ENCODE assay signal across 9 cellular contexts in the genomic region with DNA sequence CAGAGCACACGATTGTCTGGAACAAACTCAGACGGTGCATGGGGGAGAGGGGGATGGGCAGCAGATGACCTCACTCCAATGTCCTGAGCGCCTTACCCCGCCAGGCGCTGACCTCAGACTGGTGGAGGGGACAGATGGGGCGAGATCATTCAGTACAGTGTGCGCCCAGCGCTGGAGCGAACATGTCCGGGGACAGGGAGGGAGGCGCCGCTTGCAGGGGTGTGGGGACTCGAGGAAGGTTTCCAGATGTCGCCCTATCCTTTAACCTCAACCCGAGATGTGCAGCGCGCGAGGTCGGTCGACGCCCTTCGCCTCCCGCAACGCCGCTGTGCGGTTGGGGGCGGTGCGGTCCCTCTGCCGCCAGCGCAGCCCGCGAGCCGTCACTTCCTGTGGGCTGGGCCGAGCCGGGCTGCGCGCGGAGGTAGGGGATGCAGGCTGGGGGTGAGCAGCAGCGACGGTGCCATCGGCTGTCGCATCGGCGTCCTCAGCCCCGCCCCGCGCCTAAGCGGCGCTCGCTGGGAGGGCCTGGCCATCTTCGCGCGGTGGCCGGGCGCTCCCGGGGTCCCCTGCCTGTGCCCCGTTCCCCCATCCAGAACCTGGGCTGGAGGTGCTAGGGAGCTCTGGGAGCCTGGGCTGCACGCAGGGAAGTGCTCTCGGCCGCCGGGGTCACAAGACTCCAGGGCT. TPM values are rescaled to one million over a fixed set of nuclear protein-coding genes. Genes with fewer than 3 reads are reported as not detected.
DNase-seq lines count a peak whose midpoint lies in the region; ATAC-seq, FAIRE-seq and TF ChIP-seq lines count a peak whose summit lies in the region.
"Had no signal": no experiment of that assay in that cellular context is flagged by ENCODE, and none has a peak within 500 bp of the region (broad histone marks: within the 10 kb centered on the region; RNA-seq: fewer than 3 reads in every experiment).

No MANE protein-coding gene starts in this region.

- H3K36me3 ChIP-seq in esophagus (ENCODE audit: control insufficient read depth in 2 of 2, insufficient read depth in 2 of 2, low read length in 1 of 2) (no peaks in the 10 kb centered on the region), mucosa of stomach (ENCODE audit: control insufficient read depth, insufficient read depth, low read length) (no peaks in the 10 kb centered on the region)

- 0 to 1% methylated on average over 55 to 61 of the region's 61 CpGs for WGBS in esophagus, 2 donors

- peak; percentile 64 for ATAC-seq in HG02970 (IDR thresholded peaks at IDR 0.05; ENCODE audit: low FRiP score, unreplicated experiment)

- no peak for FAIRE-seq in D721Med (lab: Jason Lieb, UNC)
- FAIRE-seq: colon had no signal

- H3K27ac ChIP-seq in esophagus (ENCODE audit: low read depth in 2 of 2, low read length in 1 of 2), result peak overlapping the region; percentile 80 to 84

- H3K9ac ChIP-seq in mucosa of stomach (ENCODE audit: low read length), result peak overlapping the region; percentile 79

- DNase-seq in D721Med (ENCODE audit: insufficient read length, low spot score) (peak; percentile 83), NOMO-1 treated with dmso at 0.1 percent for 144 hours (lab: John Stamatoyannopoulos, UW; ENCODE audit: unreplicated experiment) (peak; percentile 61), dedifferentiated amniotic fluid mesenchymal stem cell (ENCODE audit: extremely low spot score) (no peak)
- peak; percentile 79 for DNase-seq in activated T-cell treated with anti-CD3 and anti-CD28 coated beads, Interleukin-2, amount 50 U/mL, for 1 hour
- DNase-seq in stimulated activated CD8-positive, alpha-beta memory T cell treated with anti-CD3 and anti-CD28 coated beads, Interleukin-4, amount 100 ng/mL, for 4 hours (ENCODE audit: low read depth in 2 of 2, low spot score in 1 of 2), result peak; percentile 31 to 56

- TF ChIP-seq CTCF in D721Med (IDR thresholded peaks at IDR 0.05; ENCODE audit: insufficient read depth, missing control alignments), result peak; percentile 9

- H3K4me1 ChIP-seq in esophagus (ENCODE audit: control insufficient read depth in 2 of 2, insufficient read depth in 2 of 2, low read length in 1 of 2) (peaks cover 0 to 9% of the 10 kb centered on the region in 2 donors), mucosa of stomach (ENCODE audit: control insufficient read depth, insufficient read depth, low read length) (peaks cover 29% of the 10 kb centered on the region)

- H3K27me3 ChIP-seq in esophagus (ENCODE audit: control insufficient read depth in 1 of 2, insufficient read depth in 2 of 2, low read length in 2 of 2), result no peaks in the 10 kb centered on the region
- H3K27me3 ChIP-seq in mucosa of stomach (ENCODE audit: control insufficient read depth, insufficient read depth, low read length), result no peaks in the 10 kb centered on the region

- no peaks in the 10 kb centered on the region for H3K9me3 ChIP-seq in esophagus (ENCODE audit: control insufficient read depth in 2 of 2, insufficient read depth in 1 of 2, low read depth in 1 of 2, low read length in 1 of 2)
- no peaks in the 10 kb centered on the region for H3K9me3 ChIP-seq in mucosa of stomach (ENCODE audit: control insufficient read depth, low read length)

- H3K4me3 ChIP-seq in esophagus (ENCODE audit: low read depth in 1 of 2, low read length in 2 of 2), result peak overlapping the region; percentile 52 to 75
- H3K4me3 ChIP-seq in mucosa of stomach (ENCODE audit: low read length), result peak overlapping the region; percentile 77

RNA-seq across cellular contexts. Expression of a gene that starts 5.3 kb away (rescaled TPM):
- 1 to 10 TPM; 3.6 to 4.3 TPM for polyA plus RNA-seq in esophagus

RNA-seq across cellular contexts. Expression of a gene that starts 9.6 kb away (rescaled TPM):
- polyA plus RNA-seq in esophagus, result 1 to 10 TPM; 2.7 to 6.6 TPM

RNA-seq across cellular contexts. Expression of a gene that starts 30.3 kb away (rescaled TPM):
- 10 to 100 TPM; 31.8 to 42.4 TPM for polyA plus RNA-seq in esophagus

RNA-seq across cellular contexts. Expression of a gene that starts 46.4 kb away (rescaled TPM):
- 10 to 100 TPM; 11.2 to 16.1 TPM for polyA plus RNA-seq in esophagus

RNA-seq across cellular contexts. Expression of a gene that starts 58.0 kb away (rescaled TPM):
- under 1 TPM; 0.61 to 0.77 TPM for polyA plus RNA-seq in esophagus
